36 cellular contexts compared by ENCODE assay signal in genomic region chr20:8203366-8203765, GRCh38.
"Had no signal": no experiment of that assay in that cellular context is flagged by ENCODE, and none has a peak within 500 bp of the region (broad histone marks: within the 10 kb centered on the region; RNA-seq: fewer than 3 reads in every experiment).

No MANE protein-coding gene starts in this region.

- H3K36me3 ChIP-seq: adrenal gland, ascending aorta, brain microvascular endothelial cell, breast epithelium, cardiac muscle cell had no signal

- H3K27me3 ChIP-seq: adrenal gland, ascending aorta, body of pancreas, brain microvascular endothelial cell, breast epithelium, cardiac muscle cell had no signal

- H3K4me3 ChIP-seq: adrenal gland, ascending aorta, body of pancreas, breast epithelium, cardiac muscle cell had no signal

- H3K4me1 Mint-ChIP-seq: activated naive CD4-positive, alpha-beta T cell treated with anti-CD3 and anti-CD28 coated beads, Interleukin-2, amount 10 ng/mL, durations not matched to agents 7 days and 5 days; activated naive CD4-positive, alpha-beta T cell treated with anti-CD3 and anti-CD28 coated beads, Interleukin-2, amount 50 U/mL, for 24 hours; activated naive CD8-positive, alpha-beta T cell treated with anti-CD3 and anti-CD28 coated beads for 36 hours; activated naive CD8-positive, alpha-beta T cell treated with anti-CD3 and anti-CD28 coated beads, Interleukin-2, amount 10 ng/mL, durations not matched to agents 7 days and 5 days had no signal

- H3K4me1 ChIP-seq: ascending aorta, body of pancreas, breast epithelium had no signal

- H3K27ac Mint-ChIP-seq: activated naive CD4-positive, alpha-beta T cell treated with anti-CD3 and anti-CD28 coated beads for 36 hours; activated naive CD4-positive, alpha-beta T cell treated with anti-CD3 and anti-CD28 coated beads, Interleukin-2, amount 10 ng/mL, durations not matched to agents 7 days and 5 days; activated naive CD4-positive, alpha-beta T cell treated with anti-CD3 and anti-CD28 coated beads, Interleukin-2, amount 50 U/mL, for 24 hours; activated naive CD4-positive, alpha-beta T cell treated with anti-CD3 and anti-CD28 coated beads, Interleukin-2, amount 50 U/mL, for 72 hours; activated naive CD8-positive, alpha-beta T cell; activated naive CD8-positive, alpha-beta T cell treated with anti-CD3 and anti-CD28 coated beads for 36 hours; activated naive CD8-positive, alpha-beta T cell treated with anti-CD3 and anti-CD28 coated beads, Interleukin-2, amount 10 ng/mL, durations not matched to agents 7 days and 5 days; activated naive CD8-positive, alpha-beta T cell treated with anti-CD3 and anti-CD28 coated beads, Interleukin-2, amount 50 U/mL, for 24 hours; activated T-cell treated with anti-CD3 and anti-CD28 coated beads, Interleukin-2, amount 50 U/mL, for 24 hours; activated T-cell treated with anti-CD3 and anti-CD28 coated beads, Interleukin-2, amount 50 U/mL, for 72 hours; activated T-helper 1 cell treated with anti-CD3 and anti-CD28 coated beads, Interleukin-12 subunit alpha, Interleukin-12 subunit beta, Interleukin-2, Interleukin-4 antibody, amounts not matched to agents 30 ng/mL and 10 ng/mL and 1 ng/mL, durations not matched to agents 14 hours and 24 hours and 36 hours; activated T-helper 17 cell treated with anti-CD3 and anti-CD28 coated beads, Interleukin-2, amount 50 U/mL, for 72 hours; activated T-helper 2 cell treated with anti-CD3 and anti-CD28 coated beads, Interferon-gamma antibody, Interleukin-2, Interleukin-4, amounts not matched to agents 10 μg/mL and 5 μg/mL and 100 μg/mL, durations not matched to agents 14 hours and 24 hours and 36 hours; brain had no signal

- H3K9me3 ChIP-seq: adrenal gland, ascending aorta, body of pancreas, breast epithelium had no signal

- H3K36me3 Mint-ChIP-seq: activated naive CD4-positive, alpha-beta T cell treated with anti-CD3 and anti-CD28 coated beads, Interleukin-2, amount 10 ng/mL, durations not matched to agents 7 days and 5 days; activated naive CD4-positive, alpha-beta T cell treated with anti-CD3 and anti-CD28 coated beads, Interleukin-2, amount 50 U/mL, for 24 hours; activated naive CD4-positive, alpha-beta T cell treated with anti-CD3 and anti-CD28 coated beads, Interleukin-2, amount 50 U/mL, for 72 hours; activated naive CD8-positive, alpha-beta T cell; activated naive CD8-positive, alpha-beta T cell treated with anti-CD3 and anti-CD28 coated beads for 36 hours; activated naive CD8-positive, alpha-beta T cell treated with anti-CD3 and anti-CD28 coated beads, Interleukin-2, amount 10 ng/mL, durations not matched to agents 7 days and 5 days; brain had no signal

- H3K9me3 Mint-ChIP-seq: activated naive CD4-positive, alpha-beta T cell treated with anti-CD3 and anti-CD28 coated beads for 36 hours; activated naive CD4-positive, alpha-beta T cell treated with anti-CD3 and anti-CD28 coated beads, Interleukin-2, amount 10 ng/mL, durations not matched to agents 7 days and 5 days; activated naive CD4-positive, alpha-beta T cell treated with anti-CD3 and anti-CD28 coated beads, Interleukin-2, amount 50 U/mL, for 24 hours; activated naive CD8-positive, alpha-beta T cell treated with anti-CD3 and anti-CD28 coated beads for 36 hours; activated naive CD8-positive, alpha-beta T cell treated with anti-CD3 and anti-CD28 coated beads, Interleukin-2, amount 10 ng/mL, durations not matched to agents 7 days and 5 days; activated T-cell treated with anti-CD3 and anti-CD28 coated beads, Interleukin-2, amount 50 U/mL, for 24 hours; activated T-cell treated with anti-CD3 and anti-CD28 coated beads, Interleukin-2, amount 50 U/mL, for 4 hours; activated T-cell treated with anti-CD3 and anti-CD28 coated beads, Interleukin-2, amount 50 U/mL, for 72 hours; activated T-helper 1 cell treated with anti-CD3 and anti-CD28 coated beads, Interleukin-12 subunit alpha, Interleukin-12 subunit beta, Interleukin-2, Interleukin-4 antibody, amounts not matched to agents 30 ng/mL and 10 ng/mL and 1 ng/mL, durations not matched to agents 14 hours and 24 hours and 36 hours; activated T-helper 17 cell treated with anti-CD3 and anti-CD28 coated beads, Interleukin-2, amount 50 U/mL, for 72 hours; activated T-helper 2 cell treated with anti-CD3 and anti-CD28 coated beads, Interferon-gamma antibody, Interleukin-2, Interleukin-4, amounts not matched to agents 10 μg/mL and 5 μg/mL and 100 μg/mL, durations not matched to agents 14 hours and 24 hours and 36 hours; central memory CD8-positive, alpha-beta T cell had no signal

- H3K4me3 Mint-ChIP-seq: activated naive CD4-positive, alpha-beta T cell treated with anti-CD3 and anti-CD28 coated beads for 36 hours; activated naive CD4-positive, alpha-beta T cell treated with anti-CD3 and anti-CD28 coated beads, Interleukin-2, amount 10 ng/mL, durations not matched to agents 7 days and 5 days; activated naive CD4-positive, alpha-beta T cell treated with anti-CD3 and anti-CD28 coated beads, Interleukin-2, amount 50 U/mL, for 24 hours; activated naive CD8-positive, alpha-beta T cell; activated naive CD8-positive, alpha-beta T cell treated with anti-CD3 and anti-CD28 coated beads for 36 hours; activated naive CD8-positive, alpha-beta T cell treated with anti-CD3 and anti-CD28 coated beads, Interleukin-2, amount 10 ng/mL, durations not matched to agents 7 days and 5 days; activated naive CD8-positive, alpha-beta T cell treated with anti-CD3 and anti-CD28 coated beads, Interleukin-2, amount 50 U/mL, for 24 hours; activated T-cell treated with anti-CD3 and anti-CD28 coated beads, Interleukin-2, amount 50 U/mL, for 24 hours; activated T-cell treated with anti-CD3 and anti-CD28 coated beads, Interleukin-2, amount 50 U/mL, for 4 hours; activated T-cell treated with anti-CD3 and anti-CD28 coated beads, Interleukin-2, amount 50 U/mL, for 72 hours; activated T-helper 1 cell treated with anti-CD3 and anti-CD28 coated beads, Interleukin-12 subunit alpha, Interleukin-12 subunit beta, Interleukin-2, Interleukin-4 antibody, amounts not matched to agents 30 ng/mL and 10 ng/mL and 1 ng/mL, durations not matched to agents 14 hours and 24 hours and 36 hours; activated T-helper 17 cell treated with anti-CD3 and anti-CD28 coated beads, Interleukin-2, amount 50 U/mL, for 72 hours; brain; central memory CD8-positive, alpha-beta T cell had no signal

- DNase-seq: activated effector memory CD4-positive, alpha-beta T cell treated with anti-CD3 and anti-CD28 coated beads, Interleukin-2, amount 50 U/mL, for 16 hours; activated effector memory CD4-positive, alpha-beta T cell treated with Interleukin-2 at 50 U/mL for 16 hours; activated gamma-delta T cell; activated gamma-delta T cell treated with Interleukin-2 at 50 U/mL for 16 hours; activated naive CD4-positive, alpha-beta T cell; activated naive CD4-positive, alpha-beta T cell treated with anti-CD3 and anti-CD28 coated beads for 36 hours; activated naive CD4-positive, alpha-beta T cell treated with anti-CD3 and anti-CD28 coated beads, Interleukin-2, amount 10 ng/mL, durations not matched to agents 7 days and 5 days; activated naive CD4-positive, alpha-beta T cell treated with anti-CD3 and anti-CD28 coated beads, Interleukin-2, amount 50 U/mL, for 16 hours; activated naive CD4-positive, alpha-beta T cell treated with Interleukin-2 at 50 U/mL for 16 hours; activated naive CD8-positive, alpha-beta T cell treated with anti-CD3 and anti-CD28 coated beads for 36 hours; activated naive CD8-positive, alpha-beta T cell treated with anti-CD3 and anti-CD28 coated beads, Interleukin-2, amount 10 ng/mL, durations not matched to agents 7 days and 5 days; activated naive CD8-positive, alpha-beta T cell treated with anti-CD3 and anti-CD28 coated beads, Interleukin-2, amount 50 U/mL, for 24 hours; activated T-cell treated with anti-CD3 and anti-CD28 coated beads, Interleukin-2, amount 50 U/mL, for 24 hours; activated T-cell treated with anti-CD3 and anti-CD28 coated beads, Interleukin-2, amount 50 U/mL, for 4 hours; activated T-cell treated with anti-CD3 and anti-CD28 coated beads, Interleukin-2, amount 50 U/mL, for 48 hours; activated T-cell treated with anti-CD3 and anti-CD28 coated beads, Interleukin-2, amount 50 U/mL, for 72 hours; adrenal gland; amniotic stem cell; amygdala; anterior cingulate cortex; aorta; body of pancreas; brain microvascular endothelial cell; central memory CD4-positive, alpha-beta T cell; cerebellar nuclear complex had no signal

- H3K27me3 Mint-ChIP-seq: activated T-cell treated with anti-CD3 and anti-CD28 coated beads, Interleukin-2, amount 50 U/mL, for 24 hours; activated T-helper 17 cell treated with anti-CD3 and anti-CD28 coated beads, Interleukin-2, amount 50 U/mL, for 72 hours; central memory CD8-positive, alpha-beta T cell had no signal
